8 cellular contexts compared by ENCODE assay signal in the genomic region with DNA sequence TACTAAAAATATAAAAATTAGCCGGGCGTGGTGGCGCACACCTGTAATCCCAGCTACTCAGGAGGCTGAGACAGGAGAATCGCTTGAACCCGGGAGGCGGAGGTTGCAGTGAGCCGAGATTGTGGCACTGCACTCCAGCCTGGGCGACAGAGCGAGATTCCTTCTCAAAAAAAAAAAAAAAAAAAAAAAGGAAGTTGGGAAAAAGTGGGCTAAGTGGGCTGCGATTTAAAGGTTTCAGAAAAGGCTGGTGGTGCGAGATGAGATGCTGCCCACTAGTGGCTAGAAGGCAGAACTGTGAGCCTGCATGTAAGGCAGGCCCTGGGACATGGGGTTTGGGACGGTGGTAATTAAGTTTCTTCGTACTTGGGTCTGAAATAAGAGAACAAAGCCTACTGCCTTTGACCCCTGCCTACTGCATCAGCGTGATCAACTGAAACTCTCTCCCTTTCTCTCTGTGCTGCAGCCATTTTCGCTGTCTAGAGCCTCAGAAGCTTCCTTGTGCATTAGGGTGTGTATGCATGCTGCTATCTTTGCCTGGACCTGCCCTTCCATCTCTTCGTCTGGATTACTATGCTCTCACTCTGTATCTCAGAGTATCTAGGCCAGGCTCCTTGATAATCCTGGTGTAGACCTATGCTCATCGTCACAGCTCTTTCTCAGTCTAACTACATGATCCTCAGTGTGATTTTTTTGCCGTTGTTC. TPM values are rescaled to one million over a fixed set of nuclear protein-coding genes. Genes with fewer than 3 reads are reported as not detected.
A peak's percentile ranks its signal among the peaks of the same experiment; 100 is the strongest.
DNase-seq lines count a peak whose midpoint lies in the region; ATAC-seq and TF ChIP-seq lines count a peak whose summit lies in the region.

No MANE protein-coding gene starts in this region.

- H3K9me3 Mint-ChIP-seq in activated naive CD8-positive, alpha-beta T cell treated with anti-CD3 and anti-CD28 coated beads for 36 hours = no peaks in the 10 kb centered on the region

- H3K4me1 ChIP-seq in Loucy (ENCODE audit: insufficient read depth, low read length, poor library complexity, severe bottlenecking) (peaks cover 28% of the 10 kb centered on the region), prostate gland (replicated peaks) (peaks cover 8% of the 10 kb centered on the region)

- DNase-seq in G401 (ENCODE audit: low spot score) (peak; percentile 83), SKM-1 (lab: John Stamatoyannopoulos, UW; ENCODE audit: unreplicated experiment) (peak; percentile 77), Right ventricle myocardium superior (no peak), prostate gland (ENCODE audit: low spot score) (peak; percentile 62)
- DNase-seq in activated naive CD8-positive, alpha-beta T cell treated with anti-CD3 and anti-CD28 coated beads for 36 hours = peak; percentile 39

- H3K4me2 ChIP-seq in Loucy (ENCODE audit: low read depth, low read length, poor library complexity, severe bottlenecking) = no peak overlapping the region

- no peaks in the 10 kb centered on the region for H3K9me3 ChIP-seq in Loucy (ENCODE audit: insufficient read depth, low read depth, low read length)
- no peaks in the 10 kb centered on the region for H3K9me3 ChIP-seq in prostate gland

- H3K4me3 ChIP-seq in Loucy (ENCODE audit: low read length, poor library complexity, severe bottlenecking) (no peak overlapping the region), prostate gland (no peak overlapping the region)

- H3K4me1 Mint-ChIP-seq in activated naive CD8-positive, alpha-beta T cell treated with anti-CD3 and anti-CD28 coated beads for 36 hours = peaks cover 16% of the 10 kb centered on the region

- no peaks in the 10 kb centered on the region for H3K36me3 Mint-ChIP-seq in activated naive CD8-positive, alpha-beta T cell treated with anti-CD3 and anti-CD28 coated beads for 36 hours

- no peak overlapping the region for H2AFZ ChIP-seq in Loucy (ENCODE audit: low read length)

- H3K27ac Mint-ChIP-seq in activated naive CD8-positive, alpha-beta T cell treated with anti-CD3 and anti-CD28 coated beads for 36 hours = no peak overlapping the region

- H3K36me3 ChIP-seq in Loucy (ENCODE audit: insufficient read depth, low read length) = no peaks in the 10 kb centered on the region
- no peaks in the 10 kb centered on the region for H3K36me3 ChIP-seq in prostate gland

- no peaks in the 10 kb centered on the region for H3K27me3 ChIP-seq in Loucy (ENCODE audit: insufficient read depth, low read length, poor library complexity, severe bottlenecking)
- H3K27me3 ChIP-seq in prostate gland (replicated peaks; ENCODE audit: insufficient read depth) = no peaks in the 10 kb centered on the region

- TF ChIP-seq POLR2A in prostate gland (IDR thresholded peaks at IDR 0.05) = no peak

- in situ Hi-C loops in G401 (cut with HindIII; ENCODE audit: low sequenced_read_pairs) = no loop called here

- TF ChIP-seq CTCF in Loucy (conservative IDR thresholded peaks at IDR 0.05; ENCODE audit: low read length) = peak; percentile 78
- peak; percentile 76 to 95 (median 90) for TF ChIP-seq CTCF in prostate gland (IDR thresholded peaks at IDR 0.05)

- no peak overlapping the region for H3K4me3 Mint-ChIP-seq in activated naive CD8-positive, alpha-beta T cell treated with anti-CD3 and anti-CD28 coated beads for 36 hours

- peak; percentile 72 for ATAC-seq in Right ventricle myocardium superior (ENCODE audit: poor library complexity)
- no peak for ATAC-seq in HG03520 (IDR thresholded peaks at IDR 0.05; ENCODE audit: unreplicated experiment)
- ATAC-seq in HG03280 (IDR thresholded peaks at IDR 0.05; ENCODE audit: unreplicated experiment) = no peak

- H3K27ac ChIP-seq in prostate gland = no peak overlapping the region

- no peaks in the 10 kb centered on the region for H4K20me1 ChIP-seq in Loucy (ENCODE audit: insufficient read depth, low read length, poor library complexity, severe bottlenecking)

- intact Hi-C loops in Right ventricle myocardium superior (cut with DNase I) (loop anchor here (2.0 kb wide), 1 partner anchor 66 kb away; no protein-coding TSS in a partner anchor), prostate gland (cut with DNase I) (loop anchor here (2.0 kb wide), 1 partner anchor 66 kb away; no protein-coding TSS in a partner anchor)

- peaks cover 5% of the 10 kb centered on the region for H3K27me3 Mint-ChIP-seq in activated naive CD8-positive, alpha-beta T cell treated with anti-CD3 and anti-CD28 coated beads for 36 hours

- no peaks in the 10 kb centered on the region for H3K79me2 ChIP-seq in Loucy (ENCODE audit: insufficient read depth, low read length)

- H3K9me2 ChIP-seq in Loucy (replicated peaks; ENCODE audit: low read depth, low read length) = no peaks in the 10 kb centered on the region

- no peak overlapping the region for H3K9ac ChIP-seq in Loucy (ENCODE audit: low read depth, low read length, poor library complexity, severe bottlenecking)

- WGBS in prostate gland = 42% methylated on average over 18 of the region's 18 CpGs

- no peaks in the 10 kb centered on the region for H3F3A ChIP-seq in Loucy (ENCODE audit: low read depth)

RNA-seq across cellular contexts. Expression of gene FMOD, which starts 12.4 kb away (rescaled TPM):
- not detected in 2 replicates for total RNA-seq in G401 (2014; rRNA removed; shearing (Covaris generic))
- total RNA-seq in activated naive CD8-positive, alpha-beta T cell treated with anti-CD3 and anti-CD28 coated beads for 36 hours = 1 to 10 TPM; 3.2 to 3.3 TPM
- total RNA-seq in Right ventricle myocardium superior (5.9 TPM), prostate gland (10 to 100 TPM; 40.8 to 95.9 TPM)

RNA-seq across cellular contexts. Expression of gene BTG2, which starts 33.2 kb away (rescaled TPM):
- total RNA-seq in G401 (2014; rRNA removed; shearing (Covaris generic)) = 12.7 and 15.2 TPM in 2 replicates
- 10 to 100 TPM; 74.7 to 81.2 TPM for total RNA-seq in activated naive CD8-positive, alpha-beta T cell treated with anti-CD3 and anti-CD28 coated beads for 36 hours
- total RNA-seq in Right ventricle myocardium superior (40.5 TPM), prostate gland (100 to 1,000 TPM in 1 of 2 donors, 10 to 100 TPM in 1; 91.0 to 131 TPM)
